ENCODE assay signal across 14 cellular contexts in the genomic region with DNA sequence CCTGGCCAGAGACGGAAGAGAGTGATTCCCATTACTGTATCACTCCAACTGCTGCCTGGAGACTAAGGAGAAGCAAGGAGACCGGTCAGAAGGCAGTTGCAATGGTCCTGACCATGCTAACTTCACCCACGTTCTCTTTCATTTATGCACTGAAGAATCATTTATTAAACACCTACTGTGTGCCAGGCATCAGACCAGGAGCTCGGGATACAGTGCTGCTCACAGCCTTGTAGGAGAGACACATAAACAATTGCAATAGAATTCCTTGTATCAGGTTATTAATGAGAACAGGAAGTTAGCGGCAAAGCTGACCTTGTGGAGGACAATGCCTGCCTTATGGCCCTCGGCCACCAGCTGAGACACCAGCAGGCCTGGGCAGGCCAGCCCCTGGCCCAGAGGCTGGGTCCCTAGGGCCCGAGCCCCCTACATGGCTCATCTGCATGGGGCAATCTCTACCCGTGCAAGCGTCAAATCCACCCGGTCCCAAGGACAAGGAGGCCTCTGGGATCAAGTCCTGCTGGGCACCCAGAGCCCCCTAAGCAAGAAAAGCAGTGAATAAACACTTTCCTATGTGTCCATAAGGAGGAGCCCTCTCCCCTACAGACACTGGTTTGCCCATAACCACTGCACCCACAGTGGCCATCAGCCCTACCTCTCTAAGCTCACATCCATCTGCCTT. TPM values are rescaled to one million over a fixed set of nuclear protein-coding genes. Genes with fewer than 3 reads are reported as not detected.
DNase-seq lines count a peak whose midpoint lies in the region; ATAC-seq and TF ChIP-seq lines count a peak whose summit lies in the region.
"Had no signal": no experiment of that assay in that cellular context is flagged by ENCODE, and none has a peak within 500 bp of the region (broad histone marks: within the 10 kb centered on the region; RNA-seq: fewer than 3 reads in every experiment).

No MANE protein-coding gene starts in this region.

- peaks cover 13% of the 10 kb centered on the region for H3K27me3 Mint-ChIP-seq in H9 (ENCODE audit: low read depth)
- H3K27me3 Mint-ChIP-seq: activated CD4-positive, alpha-beta T cell treated with anti-CD3 and anti-CD28 coated beads for 36 hours had no signal

- DNase-seq in AG10803 (ENCODE audit: low read depth) (no peak), H9 (peak; percentile 71), RPMI7951 (ENCODE audit: low read depth) (peak; percentile 19), glomerular visceral epithelial cell (ENCODE audit: extremely low spot score) (peak; percentile 35), left lung (no peak), transverse colon (no peak)
- DNase-seq: activated CD4-positive, alpha-beta T cell treated with anti-CD3 and anti-CD28 coated beads for 36 hours; foreskin melanocyte; mucosa of descending colon; NCI-H510A treated with DMSO at 0.1 percent for 48 hours; trophoblast cell had no signal

- no peaks in the 10 kb centered on the region for H3K79me1 ChIP-seq in H9 (ENCODE audit: insufficient read depth, low read depth, low read length, poor library complexity, severe bottlenecking)

- H3K4ac ChIP-seq in H9 (ENCODE audit: low read depth, low read length), result no peak overlapping the region

- H3K4me3 ChIP-seq in AG10803 (ENCODE audit: low read length) (no peak overlapping the region), left lung (no peak overlapping the region), transverse colon (no peak overlapping the region)
- H3K4me3 ChIP-seq: adrenal gland, mucosa of descending colon had no signal

- H3T11ph ChIP-seq in H9 (ENCODE audit: low read length), result no peak overlapping the region

- no peaks in the 10 kb centered on the region for H3K23me2 ChIP-seq in H9 (ENCODE audit: insufficient read length, low read depth, low read length, poor library complexity, severe bottlenecking)

- H2BK15ac ChIP-seq in H9 (ENCODE audit: low read depth, low read length), result no peak overlapping the region

- no peak overlapping the region for H2BK12ac ChIP-seq in H9 (ENCODE audit: insufficient read length, low read depth, low read length)

- peaks cover 0 to 5% of the 10 kb centered on the region in 2 experiments; a peak in 4 of 5 replicates for H3K9me3 Mint-ChIP-seq in H9

- no peak overlapping the region for H4K91ac ChIP-seq in H9 (ENCODE audit: insufficient read length, low read depth, low read length)

- no peaks in the 10 kb centered on the region; a peak in 1 of 7 replicates for H3K36me3 Mint-ChIP-seq in H9 (ENCODE audit: insufficient read depth in 1 of 3, low read depth in 3 of 3)

- no CpG with 5 or more reads among the region's 10 CpGs for WGBS in H9 (ENCODE audit: extremely low coverage, insufficient read length, low lambda C conversion rate)
- 60 to 63% methylated on average over 4 to 10 of the region's 10 CpGs for WGBS in transverse colon (ENCODE audit: low coverage in 1 of 2), 2 donors

- H3K9me3 ChIP-seq in H9 (ENCODE audit: control insufficient read depth, low read depth, low read length), result no peaks in the 10 kb centered on the region
- H3K9me3 ChIP-seq in left lung, result no peaks in the 10 kb centered on the region
- H3K9me3 ChIP-seq in transverse colon, result no peaks in the 10 kb centered on the region
- H3K9me3 ChIP-seq: adrenal gland, mucosa of descending colon had no signal

- no peak overlapping the region for H3K4me2 ChIP-seq in H9 (ENCODE audit: insufficient read depth, insufficient read length, low read length)

- H3K23ac ChIP-seq in H9 (ENCODE audit: insufficient read length, low read depth, low read length), result no peak overlapping the region

- H3K4me1 Mint-ChIP-seq in H9, result peaks cover 9 to 10% of the 10 kb centered on the region in 2 experiments
- H3K4me1 Mint-ChIP-seq: activated CD4-positive, alpha-beta T cell treated with anti-CD3 and anti-CD28 coated beads for 36 hours had no signal

- H3K4me1 ChIP-seq in H9 (ENCODE audit: insufficient read depth, low read length) (no peaks in the 10 kb centered on the region), left lung (no peaks in the 10 kb centered on the region), transverse colon (no peaks in the 10 kb centered on the region)

- H3K4me3 Mint-ChIP-seq in H9, result no peak overlapping the region
- H3K4me3 Mint-ChIP-seq: activated CD4-positive, alpha-beta T cell treated with anti-CD3 and anti-CD28 coated beads for 36 hours had no signal

- no peak overlapping the region for H4K5ac ChIP-seq in H9 (ENCODE audit: insufficient read length, low read depth, low read length)

- H3K56ac ChIP-seq in H9 (ENCODE audit: insufficient read length, low read depth, low read length), result no peak overlapping the region

- TF ChIP-seq POLR2A in transverse colon (IDR thresholded peaks at IDR 0.05), result no peak

- H3K27me3 ChIP-seq in H9 (ENCODE audit: insufficient read depth, low read length), result no peaks in the 10 kb centered on the region
- H3K27me3 ChIP-seq in left lung, result no peaks in the 10 kb centered on the region
- no peaks in the 10 kb centered on the region for H3K27me3 ChIP-seq in transverse colon
- H3K27me3 ChIP-seq: adrenal gland had no signal

- TF ChIP-seq CTCF in AG10803 (conservative IDR thresholded peaks at IDR 0.05; ENCODE audit: low read length) (peak; percentile 12; the same call in 1 of the 2 replicates), H9 (conservative IDR thresholded peaks at IDR 0.05) (peak; percentile 70), left lung (IDR thresholded peaks at IDR 0.05) (no peak), transverse colon (IDR thresholded peaks at IDR 0.05) (no peak)

- H2BK20ac ChIP-seq in H9 (ENCODE audit: low read depth, low read length, poor library complexity, severe bottlenecking), result no peak overlapping the region

- TF ChIP-seq EP300 in transverse colon (IDR thresholded peaks at IDR 0.05; ENCODE audit: low read depth), result no peak

- no peak overlapping the region for H2AFZ ChIP-seq in H9 (ENCODE audit: low read length)

- H3K9ac ChIP-seq in H9 (ENCODE audit: extremely low read depth, insufficient read length, low read length), result no peak overlapping the region

- intact Hi-C loops in left lung (cut with DNase I) (no loop called here), transverse colon (cut with DNase I; ENCODE audit: low total_unique reads) (no loop called here)

- H3K18ac ChIP-seq in H9 (ENCODE audit: insufficient read length, low read depth, low read length), result no peak overlapping the region

- no peak overlapping the region for H2AK5ac ChIP-seq in H9 (ENCODE audit: insufficient read length, low read length)

- no peak for ATAC-seq in left lung
- no peak for ATAC-seq in HG03039 (IDR thresholded peaks at IDR 0.05; ENCODE audit: unreplicated experiment)
- no peak for ATAC-seq in HG03460 (IDR thresholded peaks at IDR 0.05; ENCODE audit: unreplicated experiment)
- ATAC-seq: activated CD4-positive, alpha-beta T cell treated with anti-CD3 and anti-CD28 coated beads for 36 hours; mucosa of descending colon had no signal

- no peaks in the 10 kb centered on the region for H3K79me2 ChIP-seq in H9 (ENCODE audit: insufficient read depth, low read length)

- no peak overlapping the region for H3K27ac ChIP-seq in H9 (ENCODE audit: insufficient read length, low read depth, low read length)
- no peak overlapping the region for H3K27ac ChIP-seq in left lung
- no peak overlapping the region for H3K27ac ChIP-seq in transverse colon
- H3K27ac ChIP-seq: adrenal gland had no signal

- no peaks in the 10 kb centered on the region for H3K36me3 ChIP-seq in left lung
- H3K36me3 ChIP-seq in transverse colon, result no peaks in the 10 kb centered on the region
- H3K36me3 ChIP-seq: adrenal gland had no signal

- no peak overlapping the region for H2BK120ac ChIP-seq in H9 (ENCODE audit: low read depth, low read length, poor library complexity, severe bottlenecking)

- no peak overlapping the region for H4K8ac ChIP-seq in H9 (replicated peaks; ENCODE audit: insufficient read length, low read depth, low read length)

- in situ Hi-C loops in transverse colon (cut with MboI; ENCODE audit: low pct_ligation_motif_present in 1 of 4, low pct_unique_long_range_greater_than_20kb in 1 of 4, low sequenced_read_pairs in 3 of 4), result no loop called here

- no peaks in the 10 kb centered on the region for H4K20me1 ChIP-seq in H9 (ENCODE audit: control insufficient read depth, insufficient read depth, insufficient read length)

- no peak overlapping the region for H3K27ac Mint-ChIP-seq in H9
- H3K27ac Mint-ChIP-seq: activated CD4-positive, alpha-beta T cell treated with anti-CD3 and anti-CD28 coated beads for 36 hours had no signal

- no peak overlapping the region for H2BK5ac ChIP-seq in H9 (ENCODE audit: insufficient read length, low read length)

- no peak overlapping the region for H3K14ac ChIP-seq in H9 (ENCODE audit: insufficient read depth, low read length)

RNA-seq across cellular contexts. Expression of a gene that starts 8.6 kb away (rescaled TPM):
- total RNA-seq in H9 (2021) (not detected in 2 replicates), left lung (under 1 TPM in 1 of 2 donors, not detected in 1; 0.18 TPM), transverse colon (under 1 TPM in 1 of 4 donors, not detected in 3; 0.16 TPM)
- not detected in 2 replicates for total RNA-seq in RPMI7951 (2014; rRNA removed; shearing (Covaris generic))
- total RNA-seq: activated CD4-positive, alpha-beta T cell treated with anti-CD3 and anti-CD28 coated beads for 36 hours; adrenal gland; mucosa of descending colon had no signal

RNA-seq across cellular contexts. Expression of a gene that starts 55.8 kb away (rescaled TPM):
- total RNA-seq in H9 (2021) (77.4 and 79.4 TPM in 2 replicates), left lung (1 to 10 TPM; 2.6 to 3.6 TPM), transverse colon (under 1 TPM in 2 of 4 donors, not detected in 2; 0.27 to 0.64 TPM)
- total RNA-seq in RPMI7951 (2014; rRNA removed; shearing (Covaris generic)), result 5.0 and 6.1 TPM in 2 replicates

Comparison
In these comparisons a context has a peak if more than half of its experiments do, and no peak if none do; other contexts are left out.
1. DNase-seq: peak in H9 (single experiment), RPMI7951 (single experiment) and glomerular visceral epithelial cell (single experiment); none in AG10803 (single experiment), left lung (0 of 2) and transverse colon (single experiment).
2. CTCF ChIP-seq: peak in AG10803 (single experiment) and H9 (single experiment); none in left lung (0 of 2) and transverse colon (0 of 5).
3. RNA of a gene that starts 55.8 kb away (total RNA-seq): 77.4 to 79.4 TPM in H9; 5.0 to 6.1 TPM in RPMI7951, 2.6 to 3.6 TPM in left lung and 0.27 to 0.64 TPM in transverse colon; every median in the first group is over 10 times any median in the second.